1 cellular context compared by ENCODE assay signal in genomic region chr4:153344131-153345010, GRCh38.
TF ChIP-seq lines count a peak whose summit lies in the region.

Gene MND1, plus strand, starts transcription at chr4:153344688. Its CDS starts 50 bp downstream, at chr4:153344738.

TF ChIP-seq in GM23338, 12 proteins besides CTCF, POLR2A, EP300 and RAD21 (continued from another document):
- TF ChIP-seq, protein P1, sequence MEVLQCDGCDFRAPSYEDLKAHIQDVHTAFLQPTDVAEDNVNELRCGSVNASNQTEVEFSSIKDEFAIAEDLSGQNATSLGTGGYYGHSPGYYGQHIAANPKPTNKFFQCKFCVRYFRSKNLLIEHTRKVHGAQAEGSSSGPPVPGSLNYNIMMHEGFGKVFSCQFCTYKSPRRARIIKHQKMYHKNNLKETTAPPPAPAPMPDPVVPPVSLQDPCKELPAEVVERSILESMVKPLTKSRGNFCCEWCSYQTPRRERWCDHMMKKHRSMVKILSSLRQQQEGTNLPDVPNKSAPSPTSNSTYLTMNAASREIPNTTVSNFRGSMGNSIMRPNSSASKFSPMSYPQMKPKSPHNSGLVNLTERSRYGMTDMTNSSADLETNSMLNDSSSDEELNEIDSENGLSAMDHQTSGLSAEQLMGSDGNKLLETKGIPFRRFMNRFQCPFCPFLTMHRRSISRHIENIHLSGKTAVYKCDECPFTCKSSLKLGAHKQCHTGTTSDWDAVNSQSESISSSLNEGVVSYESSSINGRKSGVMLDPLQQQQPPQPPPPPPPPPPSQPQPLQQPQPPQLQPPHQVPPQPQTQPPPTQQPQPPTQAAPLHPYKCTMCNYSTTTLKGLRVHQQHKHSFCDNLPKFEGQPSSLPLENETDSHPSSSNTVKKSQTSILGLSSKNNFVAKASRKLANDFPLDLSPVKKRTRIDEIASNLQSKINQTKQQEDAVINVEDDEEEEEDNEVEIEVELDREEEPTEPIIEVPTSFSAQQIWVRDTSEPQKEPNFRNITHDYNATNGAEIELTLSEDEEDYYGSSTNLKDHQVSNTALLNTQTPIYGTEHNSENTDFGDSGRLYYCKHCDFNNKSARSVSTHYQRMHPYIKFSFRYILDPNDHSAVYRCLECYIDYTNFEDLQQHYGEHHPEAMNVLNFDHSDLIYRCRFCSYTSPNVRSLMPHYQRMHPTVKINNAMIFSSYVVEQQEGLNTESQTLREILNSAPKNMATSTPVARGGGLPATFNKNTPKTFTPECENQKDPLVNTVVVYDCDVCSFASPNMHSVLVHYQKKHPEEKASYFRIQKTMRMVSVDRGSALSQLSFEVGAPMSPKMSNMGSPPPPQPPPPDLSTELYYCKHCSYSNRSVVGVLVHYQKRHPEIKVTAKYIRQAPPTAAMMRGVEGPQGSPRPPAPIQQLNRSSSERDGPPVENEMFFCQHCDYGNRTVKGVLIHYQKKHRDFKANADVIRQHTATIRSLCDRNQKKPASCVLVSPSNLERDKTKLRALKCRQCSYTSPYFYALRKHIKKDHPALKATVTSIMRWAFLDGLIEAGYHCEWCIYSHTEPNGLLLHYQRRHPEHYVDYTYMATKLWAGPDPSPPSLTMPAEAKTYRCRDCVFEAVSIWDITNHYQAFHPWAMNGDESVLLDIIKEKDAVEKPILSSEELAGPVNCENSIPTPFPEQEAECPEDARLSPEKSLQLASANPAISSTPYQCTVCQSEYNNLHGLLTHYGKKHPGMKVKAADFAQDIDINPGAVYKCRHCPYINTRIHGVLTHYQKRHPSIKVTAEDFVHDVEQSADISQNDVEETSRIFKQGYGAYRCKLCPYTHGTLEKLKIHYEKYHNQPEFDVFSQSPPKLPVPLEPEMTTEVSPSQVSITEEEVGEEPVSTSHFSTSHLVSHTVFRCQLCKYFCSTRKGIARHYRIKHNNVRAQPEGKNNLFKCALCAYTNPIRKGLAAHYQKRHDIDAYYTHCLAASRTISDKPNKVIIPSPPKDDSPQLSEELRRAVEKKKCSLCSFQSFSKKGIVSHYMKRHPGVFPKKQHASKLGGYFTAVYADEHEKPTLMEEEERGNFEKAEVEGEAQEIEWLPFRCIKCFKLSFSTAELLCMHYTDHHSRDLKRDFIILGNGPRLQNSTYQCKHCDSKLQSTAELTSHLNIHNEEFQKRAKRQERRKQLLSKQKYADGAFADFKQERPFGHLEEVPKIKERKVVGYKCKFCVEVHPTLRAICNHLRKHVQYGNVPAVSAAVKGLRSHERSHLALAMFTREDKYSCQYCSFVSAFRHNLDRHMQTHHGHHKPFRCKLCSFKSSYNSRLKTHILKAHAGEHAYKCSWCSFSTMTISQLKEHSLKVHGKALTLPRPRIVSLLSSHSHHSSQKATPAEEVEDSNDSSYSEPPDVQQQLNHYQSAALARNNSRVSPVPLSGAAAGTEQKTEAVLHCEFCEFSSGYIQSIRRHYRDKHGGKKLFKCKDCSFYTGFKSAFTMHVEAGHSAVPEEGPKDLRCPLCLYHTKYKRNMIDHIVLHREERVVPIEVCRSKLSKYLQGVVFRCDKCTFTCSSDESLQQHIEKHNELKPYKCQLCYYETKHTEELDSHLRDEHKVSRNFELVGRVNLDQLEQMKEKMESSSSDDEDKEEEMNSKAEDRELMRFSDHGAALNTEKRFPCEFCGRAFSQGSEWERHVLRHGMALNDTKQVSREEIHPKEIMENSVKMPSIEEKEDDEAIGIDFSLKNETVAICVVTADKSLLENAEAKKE (CRISPR knock-in tag; IDR thresholded peaks at IDR 0.05) = no peak
